41 cellular contexts compared by ENCODE assay signal in genomic region chr6:168334072-168334471, GRCh38. TPM values are rescaled to one million over a fixed set of nuclear protein-coding genes. Genes with fewer than 3 reads are reported as not detected.
"Had no signal": no experiment of that assay in that cellular context is flagged by ENCODE, and none has a peak within 500 bp of the region (broad histone marks: within the 10 kb centered on the region; RNA-seq: fewer than 3 reads in every experiment).

No MANE protein-coding gene starts in this region.

- H3K4me1 Mint-ChIP-seq: activated CD4-positive, alpha-beta memory T cell treated with anti-CD3 and anti-CD28 coated beads, Interleukin-2, amount 10 ng/mL, durations not matched to agents 7 days and 5 days; activated naive CD8-positive, alpha-beta T cell treated with anti-CD3 and anti-CD28 coated beads for 36 hours; activated T-helper 17 cell treated with anti-CD3 and anti-CD28 coated beads, Interleukin-2, amount 50 U/mL, for 72 hours; IgD-negative memory B cell had no signal

- H3K4me1 ChIP-seq: ascending aorta, breast epithelium had no signal

- H3K9me3 Mint-ChIP-seq: activated CD4-positive, alpha-beta memory T cell treated with anti-CD3 and anti-CD28 coated beads, Interleukin-2, amount 10 ng/mL, durations not matched to agents 7 days and 5 days; activated naive CD8-positive, alpha-beta T cell treated with anti-CD3 and anti-CD28 coated beads for 36 hours; activated T-helper 17 cell treated with anti-CD3 and anti-CD28 coated beads, Interleukin-2, amount 50 U/mL, for 72 hours had no signal

- H3K4me3 ChIP-seq: ascending aorta, breast epithelium, MG63 had no signal

- H3K36me3 ChIP-seq: ascending aorta, breast epithelium, MG63, WERI-Rb-1 had no signal

- H3K27ac ChIP-seq: ascending aorta, breast epithelium, RWPE1, WERI-Rb-1 had no signal

- H3K27ac Mint-ChIP-seq: activated CD4-positive, alpha-beta memory T cell treated with anti-CD3 and anti-CD28 coated beads, Interleukin-2, amount 10 ng/mL, durations not matched to agents 7 days and 5 days; activated naive CD8-positive, alpha-beta T cell treated with anti-CD3 and anti-CD28 coated beads for 36 hours; activated T-cell treated with anti-CD3 and anti-CD28 coated beads, Interleukin-2, amount 50 U/mL, for 72 hours; activated T-helper 17 cell treated with anti-CD3 and anti-CD28 coated beads, Interleukin-2, amount 50 U/mL, for 72 hours; IgD-negative memory B cell had no signal

- H3K36me3 Mint-ChIP-seq: activated naive CD8-positive, alpha-beta T cell treated with anti-CD3 and anti-CD28 coated beads for 36 hours; IgD-negative memory B cell had no signal

- DNase-seq: activated CD4-positive, alpha-beta memory T cell treated with anti-CD3 and anti-CD28 coated beads, Interleukin-2, amount 10 ng/mL, durations not matched to agents 7 days and 5 days; activated CD4-positive, alpha-beta T cell treated with anti-CD3 and anti-CD28 coated beads for 1 hour; activated CD4-positive, alpha-beta T cell treated with anti-CD3 and anti-CD28 coated beads for 48 hours; activated CD4-positive, CD25-positive, alpha-beta regulatory T cell; activated effector memory CD4-positive, alpha-beta T cell treated with anti-CD3 and anti-CD28 coated beads, Interleukin-2, amount 50 U/mL, for 16 hours; activated naive CD4-positive, alpha-beta T cell; activated naive CD4-positive, alpha-beta T cell treated with anti-CD3 and anti-CD28 coated beads, Interleukin-2, amount 50 U/mL, for 16 hours; activated naive CD8-positive, alpha-beta T cell treated with anti-CD3 and anti-CD28 coated beads for 36 hours; activated T-cell treated with anti-CD3 and anti-CD28 coated beads, Interleukin-2, amount 50 U/mL, for 1 hour; activated T-cell treated with anti-CD3 and anti-CD28 coated beads, Interleukin-2, amount 50 U/mL, for 72 hours; amygdala; Kasumi-1; KG1; MG63; NCI-H1048; NCI-H1436 treated with DMSO at 0.1 percent for 48 hours; NCI-H1694 treated with DMSO at 0.1 percent for 48 hours; NCI-H2029; NCI-H2107; NCI-H2171; NCI-H510A; NCI-H526; NCI-H748 treated with DMSO at 0.1 percent for 48 hours; NK-92 treated with Interleukin-12 subunit alpha and Interleukin-12 subunit beta, amount 100 ng/mL, for 24 hours; PC-3; SIG-M5; SW 1271; T-helper 1 cell; T-helper 2 cell; T-helper 9 cell; WERI-Rb-1 had no signal

- H3K27me3 ChIP-seq: ascending aorta, breast epithelium, MG63 had no signal

- H3K4me3 Mint-ChIP-seq: activated CD4-positive, alpha-beta memory T cell treated with anti-CD3 and anti-CD28 coated beads, Interleukin-2, amount 10 ng/mL, durations not matched to agents 7 days and 5 days; activated naive CD8-positive, alpha-beta T cell treated with anti-CD3 and anti-CD28 coated beads for 36 hours; activated T-cell treated with anti-CD3 and anti-CD28 coated beads, Interleukin-2, amount 50 U/mL, for 72 hours; activated T-helper 17 cell treated with anti-CD3 and anti-CD28 coated beads, Interleukin-2, amount 50 U/mL, for 72 hours; IgD-negative memory B cell had no signal

- ATAC-seq: activated T-cell treated with anti-CD3 and anti-CD28 coated beads, Interleukin-2, amount 50 U/mL, for 72 hours; activated T-helper 17 cell treated with anti-CD3 and anti-CD28 coated beads, Interleukin-2, amount 50 U/mL, for 72 hours; PC-3; Right ventricle myocardium inferior; SK-N-SH treated with all-trans-retinoic acid at 6 μM for 48 hours had no signal

- FAIRE-seq: RCC 7860 had no signal

- H3K9me3 ChIP-seq: ascending aorta, breast epithelium, MG63 had no signal

RNA-seq across cellular contexts. Expression of gene DACT2, which starts 14.5 kb away (rescaled TPM):
- total RNA-seq: activated CD8-positive, alpha-beta memory T cell treated with anti-CD3 and anti-CD28 coated beads for 36 hours; activated naive CD8-positive, alpha-beta T cell treated with anti-CD3 and anti-CD28 coated beads for 36 hours; ascending aorta; PC-3; SK-MEL-5 had no signal
- polyA plus RNA-seq: IgD-negative memory B cell had no signal
